ENCODE assay signal across 7 cellular contexts in the genomic region with DNA sequence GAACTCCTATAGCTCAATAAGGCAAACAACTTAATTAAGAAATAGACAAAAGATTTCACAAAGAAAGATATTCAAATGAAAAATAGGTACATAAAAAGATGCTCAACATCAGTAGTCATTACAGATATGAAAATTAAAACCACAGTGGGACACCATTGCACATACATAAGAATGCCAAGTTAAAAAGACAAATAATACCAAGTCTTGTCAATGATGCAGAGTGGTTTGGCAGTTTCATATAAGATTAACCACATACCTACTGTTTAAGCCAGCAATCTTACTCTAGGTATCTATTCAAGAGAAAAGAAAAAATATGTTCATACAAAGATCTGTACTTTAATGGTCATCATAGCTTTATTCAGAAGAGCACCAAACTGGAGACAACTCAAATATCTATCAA.
"Had no signal": no experiment of that assay in that cellular context is flagged by ENCODE, and none has a peak within 500 bp of the region (broad histone marks: within the 10 kb centered on the region; RNA-seq: fewer than 3 reads in every experiment).

No MANE protein-coding gene starts in this region.

- H3K9me3 Mint-ChIP-seq: GM23338 had no signal

- H3K4me1 ChIP-seq: HAP-1 had no signal

- H3K36me3 ChIP-seq: HAP-1 had no signal

- H3K27ac ChIP-seq: HL-60 had no signal

- H3K4me3 Mint-ChIP-seq: GM23338, IgD-negative memory B cell had no signal

- H3K4me3 ChIP-seq: GM23338, HAP-1 had no signal

- ATAC-seq: GM23338, HCT116, HepG2 had no signal

- H3K4me1 Mint-ChIP-seq: GM23338, IgD-negative memory B cell had no signal

- H3K9me3 ChIP-seq: HAP-1 had no signal

- DNase-seq: H7 had no signal

- H3K27ac Mint-ChIP-seq: GM23338 had no signal
